7 cellular contexts compared by ENCODE assay signal in the genomic region with DNA sequence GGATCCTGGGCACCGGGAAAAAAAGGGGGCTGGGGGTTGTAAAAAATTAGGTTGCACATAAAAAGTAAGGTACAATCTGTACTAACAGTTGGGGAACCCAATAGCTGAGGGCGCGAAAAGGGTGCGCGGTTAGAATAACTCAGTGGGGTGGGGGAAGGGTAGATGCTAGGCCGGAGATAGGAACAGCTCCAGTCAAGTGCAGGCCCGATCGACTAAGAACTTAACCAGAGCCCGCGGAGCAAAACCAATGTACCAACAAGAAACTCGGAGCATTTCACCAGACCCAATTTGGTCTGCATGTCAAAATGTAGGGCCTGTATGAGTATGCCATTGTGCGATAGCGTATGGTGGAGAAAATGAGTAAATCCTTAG. TPM values are rescaled to one million over a fixed set of nuclear protein-coding genes. Genes with fewer than 3 reads are reported as not detected.
DNase-seq lines count a peak whose midpoint lies in the region; ATAC-seq and TF ChIP-seq lines count a peak whose summit lies in the region.

No MANE protein-coding gene starts in this region.

- intact Hi-C loops in mucosa of descending colon (cut with DNase I, micrococcal nuclease) = loop anchor here (10.0 kb wide), 1 partner anchor 52 kb away; no protein-coding TSS in a partner anchor

- no peaks in the 10 kb centered on the region for H3K9me3 ChIP-seq in endocrine pancreas (ENCODE audit: control insufficient read depth, low read length)
- H3K9me3 ChIP-seq in mucosa of descending colon = no peaks in the 10 kb centered on the region

- H3K9ac ChIP-seq in endocrine pancreas (ENCODE audit: control insufficient read depth, insufficient read depth, low read length) = peak overlapping the region; percentile 98

- H3K36me3 ChIP-seq in endocrine pancreas (ENCODE audit: control insufficient read depth, insufficient read depth, low read length) (no peaks in the 10 kb centered on the region), mucosa of descending colon (ENCODE audit: low read depth) (no peaks in the 10 kb centered on the region)

- DNase-seq in GM12864 (ENCODE audit: low read depth) (no peak), NCI-H1092 treated with DMSO at 0.1 percent for 48 hours (lab: John Stamatoyannopoulos, UW) (peak; percentile 48), mucosa of descending colon (peak in 2 of 3 donors; percentile 43 to 68)
- DNase-seq in activated CD4-positive, alpha-beta T cell treated with anti-CD3 and anti-CD28 coated beads, Interleukin-2, amount 50 U/mL, for 1 hour = peak; percentile 24
- peak; percentile 60 for DNase-seq in stimulated activated naive CD8-positive, alpha-beta T cell treated with anti-CD3 and anti-CD28 coated beads, Interleukin-15, Interleukin-2, amounts not matched to agents 100 U/mL and 50 U/mL, for 24 hours

- no peak for TF ChIP-seq CTCF in GM12864 (IDR thresholded peaks at IDR 0.05; ENCODE audit: low read depth, low read length, missing control alignments)
- TF ChIP-seq CTCF in mucosa of descending colon (IDR thresholded peaks at IDR 0.05) = no peak

- peaks cover 38% of the 10 kb centered on the region for H3K4me1 ChIP-seq in endocrine pancreas (ENCODE audit: control insufficient read depth, insufficient read depth, low read length)
- peaks cover 46% of the 10 kb centered on the region for H3K4me1 ChIP-seq in mucosa of descending colon (ENCODE audit: low read depth)

- ATAC-seq in mucosa of descending colon = no peak
- no peak for ATAC-seq in stimulated activated naive CD8-positive, alpha-beta T cell treated with anti-CD3 and anti-CD28 coated beads, Interleukin-15, Interleukin-2, amounts not matched to agents 100 U/mL and 50 U/mL, for 24 hours
- ATAC-seq in GM21723 (IDR thresholded peaks at IDR 0.05; ENCODE audit: unreplicated experiment) = no peak

- no peaks in the 10 kb centered on the region for H3K27me3 ChIP-seq in endocrine pancreas (ENCODE audit: control insufficient read depth, insufficient read depth, low read length)

- H3K4me3 ChIP-seq in GM12864 (ENCODE audit: low read depth, low read length) (peak overlapping the region; percentile 99), endocrine pancreas (ENCODE audit: control insufficient read depth, insufficient read depth, low read length) (peak overlapping the region; percentile 93), mucosa of descending colon (peak overlapping the region; percentile 73)

RNA-seq across cellular contexts. Expression of a gene that starts 1.3 kb away (rescaled TPM):
- total RNA-seq in mucosa of descending colon = 100 to 1,000 TPM; 120 to 176 (median 172) TPM

RNA-seq across cellular contexts. Expression of a gene that starts 57.8 kb away (rescaled TPM):
- 100 to 1,000 TPM in 2 of 3 donors, 10 to 100 TPM in 1; 84.1 to 186 (median 107) TPM for total RNA-seq in mucosa of descending colon

RNA-seq across cellular contexts. Expression of a gene that starts 57.9 kb away (rescaled TPM):
- total RNA-seq in mucosa of descending colon = 10 to 100 TPM; 15.6 to 22.7 (median 19.9) TPM
